ENCODE assay signal across 9 cellular contexts in the genomic region with DNA sequence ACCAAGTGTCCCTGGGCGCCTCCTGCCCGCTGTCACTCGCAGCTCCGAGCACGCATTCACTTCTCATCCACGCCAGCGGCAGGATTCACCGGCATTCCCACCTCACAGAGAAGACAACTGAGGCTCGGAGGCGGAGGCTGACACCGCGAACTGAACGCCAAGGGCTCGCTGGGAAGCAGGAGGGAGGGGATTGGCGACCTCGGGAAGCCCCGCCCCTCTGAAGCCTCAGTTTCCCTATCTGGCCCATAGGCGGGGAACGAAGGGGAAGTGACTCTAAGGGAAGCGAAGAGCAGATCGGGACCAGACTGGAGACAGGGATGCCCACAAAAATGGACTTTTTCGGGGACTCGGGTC. TPM values are rescaled to one million over a fixed set of nuclear protein-coding genes. Genes with fewer than 3 reads are reported as not detected.
DNase-seq lines count a peak whose midpoint lies in the region; ATAC-seq and TF ChIP-seq lines count a peak whose summit lies in the region.
"Had no signal": no experiment of that assay in that cellular context is flagged by ENCODE, and none has a peak within 500 bp of the region (broad histone marks: within the 10 kb centered on the region; RNA-seq: fewer than 3 reads in every experiment).

No MANE protein-coding gene starts in this region.

- peak overlapping the region; percentile 96 for H3K4me3 Mint-ChIP-seq in activated CD8-positive, alpha-beta T cell treated with anti-CD3 and anti-CD28 coated beads, Interleukin-2, amount 10 ng/mL, durations not matched to agents 7 days and 5 days
- H3K4me3 Mint-ChIP-seq in progenitor cell of endocrine pancreas (ENCODE audit: low read depth) = peak overlapping the region; percentile 98

- peak overlapping the region; percentile 98 for H3K27ac Mint-ChIP-seq in activated CD8-positive, alpha-beta T cell treated with anti-CD3 and anti-CD28 coated beads, Interleukin-2, amount 10 ng/mL, durations not matched to agents 7 days and 5 days
- peak overlapping the region; percentile 97 for H3K27ac Mint-ChIP-seq in progenitor cell of endocrine pancreas

- intact Hi-C loops in left cardiac atrium (cut with DNase I) = no loop called here

- POLR2A ChIA-PET in activated CD8-positive, alpha-beta T cell treated with anti-CD3 and anti-CD28 coated beads, Interleukin-2, amount 10 ng/mL, durations not matched to agents 7 days and 5 days (lab: Charles Lee) = interaction anchor here (0.6 to 2.4 kb wide), 3 partner anchors 10 to 774 kb away, joined by 3 to 12 read pairs (median 3); partner anchors contain the start of genes RPL36, SAFB and SAFB2

- peaks cover 4% of the 10 kb centered on the region for H3K36me3 Mint-ChIP-seq in activated CD8-positive, alpha-beta T cell treated with anti-CD3 and anti-CD28 coated beads, Interleukin-2, amount 10 ng/mL, durations not matched to agents 7 days and 5 days (ENCODE audit: low read depth)
- H3K36me3 Mint-ChIP-seq in progenitor cell of endocrine pancreas (ENCODE audit: insufficient read depth) = no peaks in the 10 kb centered on the region

- no peak for TF ChIP-seq CTCF in progenitor cell of endocrine pancreas (IDR thresholded peaks at IDR 0.05; ENCODE audit: unreplicated experiment)

- peaks cover 24% of the 10 kb centered on the region for H3K4me1 Mint-ChIP-seq in activated CD8-positive, alpha-beta T cell treated with anti-CD3 and anti-CD28 coated beads, Interleukin-2, amount 10 ng/mL, durations not matched to agents 7 days and 5 days (ENCODE audit: low read depth)
- H3K4me1 Mint-ChIP-seq in progenitor cell of endocrine pancreas (ENCODE audit: low read depth) = peaks cover 22% of the 10 kb centered on the region

- CTCF ChIA-PET in activated CD8-positive, alpha-beta T cell treated with anti-CD3 and anti-CD28 coated beads, Interleukin-2, amount 10 ng/mL, durations not matched to agents 7 days and 5 days (lab: Charles Lee) = no interaction called here

- peak; percentile 1 for ATAC-seq in activated CD8-positive, alpha-beta T cell treated with anti-CD3 and anti-CD28 coated beads, Interleukin-2, amount 10 ng/mL, durations not matched to agents 7 days and 5 days
- ATAC-seq in left cardiac atrium = peak; percentile 1 to 10
- no peak for ATAC-seq in GM21360 (IDR thresholded peaks at IDR 0.05; ENCODE audit: unreplicated experiment)
- ATAC-seq in HG02798 (IDR thresholded peaks at IDR 0.05; ENCODE audit: poor library complexity, unreplicated experiment) = no peak

- no peaks in the 10 kb centered on the region for H3K9me3 Mint-ChIP-seq in activated CD8-positive, alpha-beta T cell treated with anti-CD3 and anti-CD28 coated beads, Interleukin-2, amount 10 ng/mL, durations not matched to agents 7 days and 5 days (ENCODE audit: insufficient read depth)
- no peaks in the 10 kb centered on the region for H3K9me3 Mint-ChIP-seq in progenitor cell of endocrine pancreas (ENCODE audit: low read depth)

- peaks cover 12% of the 10 kb centered on the region for H3K27me3 Mint-ChIP-seq in activated CD8-positive, alpha-beta T cell treated with anti-CD3 and anti-CD28 coated beads, Interleukin-2, amount 10 ng/mL, durations not matched to agents 7 days and 5 days (ENCODE audit: low read depth)
- no peaks in the 10 kb centered on the region for H3K27me3 Mint-ChIP-seq in progenitor cell of endocrine pancreas

- DNase-seq in NCI-H82 (lab: John Stamatoyannopoulos, UW) (peak; percentile 60), NCI-H82 treated with DMSO at 0.1 percent for 48 hours (lab: John Stamatoyannopoulos, UW; ENCODE audit: unreplicated experiment) (no peak), left cardiac atrium (peak; percentile 71), progenitor cell of endocrine pancreas (ENCODE audit: low spot score, unreplicated experiment) (no peak), RPMI8226 (no peak)
- no peak for DNase-seq in activated CD8-positive, alpha-beta T cell treated with anti-CD3 and anti-CD28 coated beads, Interleukin-2, amount 10 ng/mL, durations not matched to agents 7 days and 5 days

RNA-seq across cellular contexts. Expression of gene MICOS13, which starts 0.3 kb away (rescaled TPM):
- total RNA-seq in activated CD8-positive, alpha-beta T cell treated with anti-CD3 and anti-CD28 coated beads, Interleukin-2, amount 10 ng/mL, durations not matched to agents 7 days and 5 days = 10 to 100 TPM; 53.1 to 55.1 TPM
- total RNA-seq in left cardiac atrium (100 to 1,000 TPM; 127 to 142 TPM), progenitor cell of endocrine pancreas (28.1 and 29.7 TPM in 2 replicates)

RNA-seq across cellular contexts. Expression of gene HSD11B1L, which starts 0.8 kb away (rescaled TPM):
- total RNA-seq in activated CD8-positive, alpha-beta T cell treated with anti-CD3 and anti-CD28 coated beads, Interleukin-2, amount 10 ng/mL, durations not matched to agents 7 days and 5 days = 1 to 10 TPM; 2.0 to 2.1 TPM
- total RNA-seq in left cardiac atrium (1 to 10 TPM; 4.0 to 4.4 TPM), progenitor cell of endocrine pancreas (20.1 and 21.1 TPM in 2 replicates)

RNA-seq across cellular contexts. Expression of gene RPL36, which starts 10.0 kb away (rescaled TPM):
- 100 to 1,000 TPM; 926 to 951 TPM for total RNA-seq in activated CD8-positive, alpha-beta T cell treated with anti-CD3 and anti-CD28 coated beads, Interleukin-2, amount 10 ng/mL, durations not matched to agents 7 days and 5 days
- total RNA-seq in left cardiac atrium (100 to 1,000 TPM; 500 to 504 TPM), progenitor cell of endocrine pancreas (720 and 727 TPM in 2 replicates)

RNA-seq across cellular contexts. Expression of gene LONP1, which starts 39.9 kb away (rescaled TPM):
- 100 to 1,000 TPM; 114 to 129 TPM for total RNA-seq in activated CD8-positive, alpha-beta T cell treated with anti-CD3 and anti-CD28 coated beads, Interleukin-2, amount 10 ng/mL, durations not matched to agents 7 days and 5 days
- total RNA-seq in left cardiac atrium (10 to 100 TPM; 51.4 to 57.1 TPM), progenitor cell of endocrine pancreas (56.1 and 61.7 TPM in 2 replicates)

RNA-seq across cellular contexts. Expression of gene CATSPERD, which starts 40.4 kb away (rescaled TPM):
- not detected for total RNA-seq in activated CD8-positive, alpha-beta T cell treated with anti-CD3 and anti-CD28 coated beads, Interleukin-2, amount 10 ng/mL, durations not matched to agents 7 days and 5 days
- not detected for total RNA-seq in left cardiac atrium
- total RNA-seq in progenitor cell of endocrine pancreas = not detected in 2 replicates
- total RNA-seq: Daoy had no signal

Comparison
In these comparisons a context has a peak if more than half of its experiments do, and no peak if none do; other contexts are left out.
1. DNase-seq: peak in NCI-H82 (single experiment) and left cardiac atrium (single experiment); none in NCI-H82 treated with DMSO at 0.1 percent for 48 hours (single experiment), activated CD8-positive, alpha-beta T cell treated with anti-CD3 and anti-CD28 coated beads, Interleukin-2, amount 10 ng/mL, durations not matched to agents 7 days and 5 days (single experiment), progenitor cell of endocrine pancreas (single experiment) and RPMI8226 (single experiment).
2. ATAC-seq: peak in activated CD8-positive, alpha-beta T cell treated with anti-CD3 and anti-CD28 coated beads, Interleukin-2, amount 10 ng/mL, durations not matched to agents 7 days and 5 days (single experiment) and left cardiac atrium (2 of 2); none in GM21360 (single experiment) and HG02798 (single experiment).